17 cellular contexts compared by ENCODE assay signal in the genomic region with DNA sequence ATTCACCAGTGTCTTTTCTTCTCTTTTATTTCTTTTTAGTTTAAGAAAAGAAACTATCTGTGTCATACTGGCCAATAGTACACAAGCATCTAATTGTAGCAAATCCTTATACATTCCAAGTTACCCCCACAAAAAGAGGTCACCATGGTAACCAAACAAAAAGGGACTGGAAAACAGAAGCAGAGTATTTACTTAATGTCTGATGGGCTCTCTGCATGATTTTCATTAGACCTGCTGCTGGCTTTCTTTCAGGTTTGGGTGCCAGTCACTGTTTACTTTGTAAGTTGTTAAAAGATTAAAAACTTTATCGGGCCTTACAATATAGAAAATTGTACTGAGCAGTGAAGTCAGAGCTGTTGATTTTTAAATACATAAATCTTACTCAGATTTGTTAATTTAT.
DNase-seq lines count a peak whose midpoint lies in the region; ATAC-seq lines count a peak whose summit lies in the region.
"Had no signal": no experiment of that assay in that cellular context is flagged by ENCODE, and none has a peak within 500 bp of the region (broad histone marks: within the 10 kb centered on the region; RNA-seq: fewer than 3 reads in every experiment).

No MANE protein-coding gene starts in this region.

- ATAC-seq in HG03469 (IDR thresholded peaks at IDR 0.05; ENCODE audit: unreplicated experiment), result no peak
- ATAC-seq: activated CD4-positive, alpha-beta T cell treated with anti-CD3 and anti-CD28 coated beads for 36 hours had no signal

- peak; percentile 71 for DNase-seq in DMS53 (lab: John Stamatoyannopoulos, UW)
- no peak for DNase-seq in DMS53 treated with DMSO at 0.1 percent for 48 hours (lab: John Stamatoyannopoulos, UW; ENCODE audit: unreplicated experiment)
- peak; percentile 50 for DNase-seq in NCI-H2196 treated with DMSO at 0.1 percent for 48 hours (lab: John Stamatoyannopoulos, UW; ENCODE audit: unreplicated experiment)
- DNase-seq in dermis blood vessel endothelial cell, result peak; percentile 9
- DNase-seq in renal cortical epithelial cell (ENCODE audit: low read depth), result peak; percentile 38
- no peak for DNase-seq in AG20443 (ENCODE audit: low spot score)
- DNase-seq in OCI-M1 (lab: John Stamatoyannopoulos, UW), result no peak
- DNase-seq: activated CD4-positive, alpha-beta T cell treated with anti-CD3 and anti-CD28 coated beads for 36 hours; activated naive CD8-positive, alpha-beta T cell treated with anti-CD3 and anti-CD28 coated beads for 36 hours; activated T-cell treated with anti-CD3 and anti-CD28 coated beads for 4 hours; CD4-positive, alpha-beta T cell; GDM1; GM23248; hypothalamus; Karpas-422; NCI-H524 treated with DMSO at 0.1 percent for 48 hours had no signal

Comparison
In these comparisons a context has a peak if more than half of its experiments do, and no peak if none do; other contexts are left out.
1. DNase-seq: peak in DMS53 (single experiment), NCI-H2196 treated with DMSO at 0.1 percent for 48 hours (single experiment), dermis blood vessel endothelial cell (single experiment) and renal cortical epithelial cell (single experiment); none in DMS53 treated with DMSO at 0.1 percent for 48 hours (single experiment), AG20443 (single experiment) and OCI-M1 (single experiment).